Comparison of ENCODE assay signal across 20 cellular contexts in genomic region chr2:85850451-85850850, GRCh38. TPM values are rescaled to one million over a fixed set of nuclear protein-coding genes. Genes with fewer than 3 reads are reported as not detected.
DNase-seq lines count a peak whose midpoint lies in the region; ATAC-seq and TF ChIP-seq lines count a peak whose summit lies in the region.
"Had no signal": no experiment of that assay in that cellular context is flagged by ENCODE, and none has a peak within 500 bp of the region (broad histone marks: within the 10 kb centered on the region; RNA-seq: fewer than 3 reads in every experiment).

No MANE protein-coding gene starts in this region.

- no peak for TF ChIP-seq POLR2A in heart left ventricle (IDR thresholded peaks at IDR 0.05)

- H3K27me3 ChIP-seq in right atrium auricular region = no peaks in the 10 kb centered on the region
- H3K27me3 ChIP-seq in heart left ventricle = no peaks in the 10 kb centered on the region
- H3K27me3 ChIP-seq: left lung, MG63, tibial artery had no signal

- H3K27me3 Mint-ChIP-seq in activated CD4-positive, alpha-beta memory T cell treated with anti-CD3 and anti-CD28 coated beads for 36 hours = no peaks in the 10 kb centered on the region
- peaks cover 2% of the 10 kb centered on the region for H3K27me3 Mint-ChIP-seq in endothelial cell (ENCODE audit: unreplicated experiment)
- H3K27me3 Mint-ChIP-seq in stimulated activated naive B cell treated with anti-CD40 and anti-IgM and Interleukin-4, amounts not matched to agents 10 μg/mL and 1 μg/mL and 100 μg/mL, for 72 hours = no peaks in the 10 kb centered on the region
- H3K27me3 Mint-ChIP-seq: progenitor cell of endocrine pancreas had no signal

- no peak overlapping the region for H3K27ac ChIP-seq in right atrium auricular region
- peak overlapping the region in 1 of 12 donors; percentile 96 for H3K27ac ChIP-seq in heart left ventricle
- H3K27ac ChIP-seq: left lung, tibial artery had no signal

- intact Hi-C loops in heart left ventricle (cut with DNase I) = no loop called here
- intact Hi-C loops in activated CD4-positive, alpha-beta memory T cell treated with anti-CD3 and anti-CD28 coated beads for 36 hours (cut with micrococcal nuclease) = loop anchor here (2.0 to 10.0 kb wide), 2 partner anchors 14 to 344 kb away; partner anchors contain the start of genes IMMT and MRPL35

- peaks cover 13% of the 10 kb centered on the region for H3K36me3 Mint-ChIP-seq in activated CD4-positive, alpha-beta memory T cell treated with anti-CD3 and anti-CD28 coated beads for 36 hours
- peaks cover 74% of the 10 kb centered on the region for H3K36me3 Mint-ChIP-seq in endothelial cell (ENCODE audit: low read depth, unreplicated experiment)
- peaks cover 59 to 85% of the 10 kb centered on the region in 2 donors for H3K36me3 Mint-ChIP-seq in stimulated activated naive B cell treated with anti-CD40 and anti-IgM and Interleukin-4, amounts not matched to agents 10 μg/mL and 1 μg/mL and 100 μg/mL, for 72 hours

- CTCF ChIA-PET in activated CD4-positive, alpha-beta memory T cell treated with anti-CD3 and anti-CD28 coated beads for 36 hours (lab: Charles Lee) = interaction anchor here (0.6 to 4.2 kb wide), 5 partner anchors 20 to 444 kb away, joined by 3 to 30 read pairs (median 6); partner anchors contain the start of gene ST3GAL5

- H3K36me3 ChIP-seq in right atrium auricular region (no peaks in the 10 kb centered on the region), heart left ventricle (peaks cover 0 to 50% (median 7%) of the 10 kb centered on the region in 9 donors)
- H3K36me3 ChIP-seq: MG63 had no signal

- peaks cover 0 to 3% of the 10 kb centered on the region in 2 donors for H3K4me1 ChIP-seq in right atrium auricular region
- H3K4me1 ChIP-seq in heart left ventricle = peaks cover 0 to 48% (median 2%) of the 10 kb centered on the region in 12 donors
- H3K4me1 ChIP-seq: tibial artery had no signal

- WGBS in heart left ventricle, 4 donors = 92 to 96% (median 93%) methylated on average over 10 of the region's 10 CpGs

- POLR2A ChIA-PET in activated CD4-positive, alpha-beta memory T cell treated with anti-CD3 and anti-CD28 coated beads for 36 hours (lab: Charles Lee) = interaction anchor here (1.1 kb wide), 1 partner anchor 36 kb away, joined by 5 read pairs; no protein-coding TSS in a partner anchor

- H3K9me3 Mint-ChIP-seq in activated CD4-positive, alpha-beta memory T cell treated with anti-CD3 and anti-CD28 coated beads for 36 hours = peaks cover 10% of the 10 kb centered on the region
- no peaks in the 10 kb centered on the region for H3K9me3 Mint-ChIP-seq in endothelial cell (ENCODE audit: unreplicated experiment)
- H3K9me3 Mint-ChIP-seq in stimulated activated naive B cell treated with anti-CD40 and anti-IgM and Interleukin-4, amounts not matched to agents 10 μg/mL and 1 μg/mL and 100 μg/mL, for 72 hours = peaks cover 11 to 14% of the 10 kb centered on the region in 2 donors
- H3K9me3 Mint-ChIP-seq: mesothelial cell of epicardium, WTC11 had no signal

- ATAC-seq in heart left ventricle = no peak
- no peak for ATAC-seq in stimulated activated naive B cell treated with anti-CD40 and anti-IgM and Interleukin-4, amounts not matched to agents 10 μg/mL and 1 μg/mL and 100 μg/mL, for 72 hours (replicated peaks)
- ATAC-seq: left lung, WTC11 had no signal

- peaks cover 68% of the 10 kb centered on the region for H3K4me1 Mint-ChIP-seq in activated CD4-positive, alpha-beta memory T cell treated with anti-CD3 and anti-CD28 coated beads for 36 hours (ENCODE audit: low read depth)
- peaks cover 32% of the 10 kb centered on the region for H3K4me1 Mint-ChIP-seq in endothelial cell (ENCODE audit: unreplicated experiment)
- H3K4me1 Mint-ChIP-seq in stimulated activated naive B cell treated with anti-CD40 and anti-IgM and Interleukin-4, amounts not matched to agents 10 μg/mL and 1 μg/mL and 100 μg/mL, for 72 hours = peaks cover 48 to 60% of the 10 kb centered on the region in 2 donors
- H3K4me1 Mint-ChIP-seq: WTC11 had no signal

- peak overlapping the region; percentile 13 for H3K27ac Mint-ChIP-seq in activated CD4-positive, alpha-beta memory T cell treated with anti-CD3 and anti-CD28 coated beads for 36 hours
- H3K27ac Mint-ChIP-seq in endothelial cell (ENCODE audit: unreplicated experiment) = peak overlapping the region; percentile 24
- H3K27ac Mint-ChIP-seq in stimulated activated naive B cell treated with anti-CD40 and anti-IgM and Interleukin-4, amounts not matched to agents 10 μg/mL and 1 μg/mL and 100 μg/mL, for 72 hours = peak overlapping the region; percentile 80
- H3K27ac Mint-ChIP-seq: mesothelial cell of epicardium, progenitor cell of endocrine pancreas, WTC11 had no signal

- no peak overlapping the region for H3K4me3 Mint-ChIP-seq in activated CD4-positive, alpha-beta memory T cell treated with anti-CD3 and anti-CD28 coated beads for 36 hours
- H3K4me3 Mint-ChIP-seq in endothelial cell (ENCODE audit: unreplicated experiment) = no peak overlapping the region
- H3K4me3 Mint-ChIP-seq in stimulated activated naive B cell treated with anti-CD40 and anti-IgM and Interleukin-4, amounts not matched to agents 10 μg/mL and 1 μg/mL and 100 μg/mL, for 72 hours = no peak overlapping the region
- H3K4me3 Mint-ChIP-seq: CD14-positive monocyte, mesothelial cell of epicardium, WTC11 had no signal

- H3K9me3 ChIP-seq in right atrium auricular region (no peaks in the 10 kb centered on the region), heart left ventricle (no peaks in the 10 kb centered on the region)
- H3K9me3 ChIP-seq: left lung, MG63, tibial artery had no signal

- no peak for TF ChIP-seq CTCF in right atrium auricular region (IDR thresholded peaks at IDR 0.05)
- TF ChIP-seq CTCF in heart left ventricle (IDR thresholded peaks at IDR 0.05) = no peak
- TF ChIP-seq CTCF in endothelial cell (IDR thresholded peaks at IDR 0.05; ENCODE audit: unreplicated experiment) = no peak

- DNase-seq in right atrium auricular region (ENCODE audit: low spot score) (peak; percentile 50), heart left ventricle (no peak), endothelial cell (ENCODE audit: low spot score) (no peak), islet precursor cell (no peak), amygdala (lab: John Stamatoyannopoulos, UW) (no peak), GDM1 (lab: John Stamatoyannopoulos, UW) (no peak)
- no peak for DNase-seq in activated CD4-positive, alpha-beta memory T cell treated with anti-CD3 and anti-CD28 coated beads for 36 hours
- no peak for DNase-seq in stimulated activated naive B cell treated with anti-CD40 and anti-IgM and Interleukin-4, amounts not matched to agents 10 μg/mL and 1 μg/mL and 100 μg/mL, for 72 hours
- DNase-seq: left lung; MG63; NCI-H1436; NCI-H526 treated with DMSO at 0.1 percent for 48 hours; RPMI8226; stimulated activated CD4-positive, alpha-beta T cell treated with anti-CD3 and anti-CD28 coated beads, Interleukin-1b, Interleukin-23, amount 100 ng/mL, for 48 hours; T1000; tibial artery had no signal

- H3K4me3 ChIP-seq in right atrium auricular region (no peak overlapping the region), heart left ventricle (no peak overlapping the region)
- H3K4me3 ChIP-seq: left lung, MG63, tibial artery had no signal

RNA-seq across cellular contexts. Expression of gene ST3GAL5, which starts 38.3 kb away (rescaled TPM):
- 10 to 100 TPM in 1 of 2 donors, 1 to 10 TPM in 1; 5.5 to 20.4 TPM for total RNA-seq in right atrium auricular region
- 10 to 100 TPM in 2 of 9 donors, 1 to 10 TPM in 7; 2.0 to 21.1 (median 4.0) TPM for total RNA-seq in heart left ventricle
- 1 to 10 TPM; 3.2 to 4.3 TPM for polyA plus RNA-seq in heart left ventricle
- total RNA-seq in activated CD4-positive, alpha-beta memory T cell treated with anti-CD3 and anti-CD28 coated beads for 36 hours = 10 to 100 TPM in 1 of 2 experiments, 1 to 10 TPM in 1; 9.6 to 11.5 TPM
- 49.8 TPM for total RNA-seq in endothelial cell (ENCODE audit: unreplicated experiment)

Comparison
In these comparisons a context has a peak if more than half of its experiments do, and no peak if none do; other contexts are left out.
1. H3K27ac Mint-ChIP-seq: peak in every context shown above with its lines; median percentile 80 in stimulated activated naive B cell treated with anti-CD40 and anti-IgM and Interleukin-4, amounts not matched to agents 10 μg/mL and 1 μg/mL and 100 μg/mL, for 72 hours; 24 in endothelial cell; 13 in activated CD4-positive, alpha-beta memory T cell treated with anti-CD3 and anti-CD28 coated beads for 36 hours.